1 cellular context compared by ENCODE assay signal in the genomic region with DNA sequence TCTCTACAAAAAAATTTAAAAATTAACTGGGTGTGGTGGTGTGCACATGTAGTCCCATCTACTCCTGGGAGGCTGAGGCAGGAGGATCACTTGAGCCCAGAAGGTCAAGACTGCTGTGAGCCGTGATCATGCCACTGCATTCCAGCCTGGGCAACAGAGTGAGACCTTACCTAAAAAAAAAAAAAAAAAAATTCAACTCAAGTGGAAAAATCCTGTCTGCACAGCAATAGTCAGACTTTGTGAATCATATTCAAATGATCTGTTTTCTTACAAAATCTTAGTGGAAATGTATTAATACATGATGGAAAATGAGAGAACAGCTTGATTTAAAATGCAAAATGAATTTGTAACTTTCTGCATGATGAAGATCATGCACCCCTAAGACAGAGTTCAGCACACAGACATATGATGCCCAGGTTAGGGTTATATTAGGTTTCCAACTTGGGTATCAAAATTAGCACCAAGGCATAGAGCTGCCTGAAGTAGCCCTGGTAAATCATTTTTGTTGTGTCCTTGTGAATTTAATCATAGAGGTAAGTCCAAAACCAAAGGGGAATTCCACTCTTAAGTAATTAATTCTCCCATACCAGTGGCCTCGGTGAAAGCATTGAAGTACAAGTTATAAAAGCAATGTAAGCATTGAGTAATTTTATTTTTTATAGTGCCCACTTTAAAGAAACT.
TF ChIP-seq lines count a peak whose summit lies in the region.

No MANE protein-coding gene starts in this region.

TF ChIP-seq in GM12878, 131 proteins besides CTCF, POLR2A, EP300 and RAD21 (continued from another document):
- TF ChIP-seq, protein P1, sequence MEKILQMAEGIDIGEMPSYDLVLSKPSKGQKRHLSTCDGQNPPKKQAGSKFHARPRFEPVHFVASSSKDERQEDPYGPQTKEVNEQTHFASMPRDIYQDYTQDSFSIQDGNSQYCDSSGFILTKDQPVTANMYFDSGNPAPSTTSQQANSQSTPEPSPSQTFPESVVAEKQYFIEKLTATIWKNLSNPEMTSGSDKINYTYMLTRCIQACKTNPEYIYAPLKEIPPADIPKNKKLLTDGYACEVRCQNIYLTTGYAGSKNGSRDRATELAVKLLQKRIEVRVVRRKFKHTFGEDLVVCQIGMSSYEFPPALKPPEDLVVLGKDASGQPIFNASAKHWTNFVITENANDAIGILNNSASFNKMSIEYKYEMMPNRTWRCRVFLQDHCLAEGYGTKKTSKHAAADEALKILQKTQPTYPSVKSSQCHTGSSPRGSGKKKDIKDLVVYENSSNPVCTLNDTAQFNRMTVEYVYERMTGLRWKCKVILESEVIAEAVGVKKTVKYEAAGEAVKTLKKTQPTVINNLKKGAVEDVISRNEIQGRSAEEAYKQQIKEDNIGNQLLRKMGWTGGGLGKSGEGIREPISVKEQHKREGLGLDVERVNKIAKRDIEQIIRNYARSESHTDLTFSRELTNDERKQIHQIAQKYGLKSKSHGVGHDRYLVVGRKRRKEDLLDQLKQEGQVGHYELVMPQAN (conservative IDR thresholded peaks at IDR 0.05): no peak
- TF ChIP-seq RB1 (IDR thresholded peaks at IDR 0.05; ENCODE audit: borderline replicate concordance): no peak
- no peak for TF ChIP-seq TARDBP (IDR thresholded peaks at IDR 0.05; ENCODE audit: borderline replicate concordance)
